22 cellular contexts compared by ENCODE assay signal in the genomic region with DNA sequence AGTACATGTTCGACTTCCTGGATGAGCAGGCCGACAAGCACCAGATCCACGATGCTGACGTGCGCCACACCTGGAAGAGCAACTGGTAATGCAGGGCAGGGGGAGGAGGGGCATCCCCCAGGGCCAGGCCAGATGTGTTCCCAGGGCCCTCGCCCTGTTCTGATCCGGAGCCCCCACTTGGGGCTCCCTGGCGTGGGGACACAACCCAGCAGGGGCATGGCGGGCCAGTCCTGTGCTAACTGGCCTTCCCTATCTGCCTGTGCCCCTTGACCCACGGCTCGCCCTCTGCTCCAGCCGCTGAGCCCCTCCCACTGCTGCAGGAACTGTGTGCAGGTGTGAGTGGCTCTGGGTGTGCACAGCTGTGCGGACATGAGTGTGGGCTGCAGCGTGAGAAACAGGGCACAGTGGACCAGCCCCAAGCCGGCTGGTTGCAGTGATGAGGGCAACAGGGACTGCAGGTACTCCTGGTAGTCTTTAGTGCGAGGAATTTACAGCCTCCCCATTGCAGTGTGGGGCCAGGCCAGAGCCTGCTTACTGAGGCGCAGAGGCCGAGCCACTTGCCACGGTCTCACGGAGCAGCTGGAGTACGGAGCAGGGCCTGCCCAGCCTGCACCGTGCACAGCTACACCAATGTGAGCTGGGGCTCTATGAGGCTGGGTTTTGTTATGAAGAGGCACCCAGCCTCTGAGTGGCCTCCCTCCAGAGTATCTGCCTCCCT.
"Had no signal": no experiment of that assay in that cellular context is flagged by ENCODE, and none has a peak within 500 bp of the region (broad histone marks: within the 10 kb centered on the region; RNA-seq: fewer than 3 reads in every experiment).

No MANE protein-coding gene starts in this region.

- H3K4me1 ChIP-seq: SJCRH30 had no signal

- ATAC-seq: SK-N-SH treated with all-trans-retinoic acid at 6 μM for 48 hours had no signal

- H3K27ac ChIP-seq: SJCRH30 had no signal

- FAIRE-seq: RCC 7860 had no signal

- H3K9me3 ChIP-seq: MG63, SJCRH30 had no signal

- H3K27me3 ChIP-seq: MG63, SJCRH30 had no signal

- H3K4me3 ChIP-seq: MG63, SJCRH30 had no signal

- DNase-seq: Karpas-422, KG1, MG63, NCI-H1092, NCI-H1105 treated with DMSO at 0.1 percent for 48 hours, NCI-H1417 treated with DMSO at 0.1 percent for 48 hours, NCI-H146, NCI-H1694 treated with DMSO at 0.1 percent for 48 hours, NCI-H2029, NCI-H2081 treated with DMSO at 0.1 percent for 48 hours, NCI-H2171, NCI-H226, NCI-H446, NCI-H510A, NCI-H524 treated with DMSO at 0.1 percent for 48 hours, NCI-H69, NCI-H774, RPMI8226, SHP77 treated with DMSO at 0.1 percent for 48 hours, SJCRH30 had no signal
